Comparison of ENCODE assay signal across 2 cellular contexts in genomic region chr15:82268456-82268855, GRCh38. TPM values are rescaled to one million over a fixed set of nuclear protein-coding genes. Genes with fewer than 3 reads are reported as not detected.
"Had no signal": no experiment of that assay in that cellular context is flagged by ENCODE, and none has a peak within 500 bp of the region (broad histone marks: within the 10 kb centered on the region; RNA-seq: fewer than 3 reads in every experiment).

No MANE protein-coding gene starts in this region.

RNA-seq across cellular contexts. Expression of gene SAXO2, which starts 5.8 kb away (rescaled TPM):
- total RNA-seq: ascending aorta, thoracic aorta had no signal
